In the genomic region with DNA sequence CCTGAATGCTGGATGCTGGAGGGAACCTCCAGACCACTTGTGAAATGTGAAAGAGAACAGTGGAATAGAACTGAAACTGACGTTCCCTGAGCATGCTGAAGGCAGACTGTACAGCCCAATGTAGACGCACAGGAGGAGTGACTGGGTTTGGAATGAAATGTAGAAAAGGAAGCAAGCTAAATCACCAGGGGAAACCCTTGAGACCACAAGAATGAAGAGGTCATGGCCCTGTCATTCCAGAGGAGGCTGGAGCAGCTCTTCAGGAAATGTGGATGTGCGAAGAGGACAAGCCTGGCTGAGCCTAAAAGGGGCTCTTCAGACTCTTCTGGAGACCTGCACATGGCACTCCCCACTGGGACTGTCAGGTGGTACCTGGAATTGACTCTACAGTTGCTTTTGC, we compare ENCODE assay signal across 1 cellular context.
TF ChIP-seq lines count a peak whose summit lies in the region.

No MANE protein-coding gene starts in this region.

TF ChIP-seq in GM23338, 12 proteins besides CTCF, POLR2A, EP300 and RAD21 (continued from another document):
- TF ChIP-seq, protein P1, sequence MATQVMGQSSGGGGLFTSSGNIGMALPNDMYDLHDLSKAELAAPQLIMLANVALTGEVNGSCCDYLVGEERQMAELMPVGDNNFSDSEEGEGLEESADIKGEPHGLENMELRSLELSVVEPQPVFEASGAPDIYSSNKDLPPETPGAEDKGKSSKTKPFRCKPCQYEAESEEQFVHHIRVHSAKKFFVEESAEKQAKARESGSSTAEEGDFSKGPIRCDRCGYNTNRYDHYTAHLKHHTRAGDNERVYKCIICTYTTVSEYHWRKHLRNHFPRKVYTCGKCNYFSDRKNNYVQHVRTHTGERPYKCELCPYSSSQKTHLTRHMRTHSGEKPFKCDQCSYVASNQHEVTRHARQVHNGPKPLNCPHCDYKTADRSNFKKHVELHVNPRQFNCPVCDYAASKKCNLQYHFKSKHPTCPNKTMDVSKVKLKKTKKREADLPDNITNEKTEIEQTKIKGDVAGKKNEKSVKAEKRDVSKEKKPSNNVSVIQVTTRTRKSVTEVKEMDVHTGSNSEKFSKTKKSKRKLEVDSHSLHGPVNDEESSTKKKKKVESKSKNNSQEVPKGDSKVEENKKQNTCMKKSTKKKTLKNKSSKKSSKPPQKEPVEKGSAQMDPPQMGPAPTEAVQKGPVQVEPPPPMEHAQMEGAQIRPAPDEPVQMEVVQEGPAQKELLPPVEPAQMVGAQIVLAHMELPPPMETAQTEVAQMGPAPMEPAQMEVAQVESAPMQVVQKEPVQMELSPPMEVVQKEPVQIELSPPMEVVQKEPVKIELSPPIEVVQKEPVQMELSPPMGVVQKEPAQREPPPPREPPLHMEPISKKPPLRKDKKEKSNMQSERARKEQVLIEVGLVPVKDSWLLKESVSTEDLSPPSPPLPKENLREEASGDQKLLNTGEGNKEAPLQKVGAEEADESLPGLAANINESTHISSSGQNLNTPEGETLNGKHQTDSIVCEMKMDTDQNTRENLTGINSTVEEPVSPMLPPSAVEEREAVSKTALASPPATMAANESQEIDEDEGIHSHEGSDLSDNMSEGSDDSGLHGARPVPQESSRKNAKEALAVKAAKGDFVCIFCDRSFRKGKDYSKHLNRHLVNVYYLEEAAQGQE (IDR thresholded peaks at IDR 0.05; ENCODE audit: unreplicated experiment): no peak
- TF ChIP-seq EZH2 (IDR thresholded peaks at IDR 0.05; ENCODE audit: low read depth, unreplicated experiment) (no peak), EZH2phosphoT487 (IDR thresholded peaks at IDR 0.05; ENCODE audit: unreplicated experiment) (no peak), ZNF114 (CRISPR knock-in tag; IDR thresholded peaks at IDR 0.05) (no peak), JUNB (IDR thresholded peaks at IDR 0.05; ENCODE audit: unreplicated experiment) (no peak), CREB1 (CRISPR knock-in tag; IDR thresholded peaks at IDR 0.05; ENCODE audit: low read depth) (no peak), STAT1 (IDR thresholded peaks at IDR 0.05; ENCODE audit: unreplicated experiment) (no peak), POLR2AphosphoS5 (IDR thresholded peaks at IDR 0.05; ENCODE audit: low read depth) (no peak), NANOG (IDR thresholded peaks at IDR 0.05; ENCODE audit: borderline replicate concordance) (no peak)
